ENCODE assay signal across 8 cellular contexts in the genomic region with DNA sequence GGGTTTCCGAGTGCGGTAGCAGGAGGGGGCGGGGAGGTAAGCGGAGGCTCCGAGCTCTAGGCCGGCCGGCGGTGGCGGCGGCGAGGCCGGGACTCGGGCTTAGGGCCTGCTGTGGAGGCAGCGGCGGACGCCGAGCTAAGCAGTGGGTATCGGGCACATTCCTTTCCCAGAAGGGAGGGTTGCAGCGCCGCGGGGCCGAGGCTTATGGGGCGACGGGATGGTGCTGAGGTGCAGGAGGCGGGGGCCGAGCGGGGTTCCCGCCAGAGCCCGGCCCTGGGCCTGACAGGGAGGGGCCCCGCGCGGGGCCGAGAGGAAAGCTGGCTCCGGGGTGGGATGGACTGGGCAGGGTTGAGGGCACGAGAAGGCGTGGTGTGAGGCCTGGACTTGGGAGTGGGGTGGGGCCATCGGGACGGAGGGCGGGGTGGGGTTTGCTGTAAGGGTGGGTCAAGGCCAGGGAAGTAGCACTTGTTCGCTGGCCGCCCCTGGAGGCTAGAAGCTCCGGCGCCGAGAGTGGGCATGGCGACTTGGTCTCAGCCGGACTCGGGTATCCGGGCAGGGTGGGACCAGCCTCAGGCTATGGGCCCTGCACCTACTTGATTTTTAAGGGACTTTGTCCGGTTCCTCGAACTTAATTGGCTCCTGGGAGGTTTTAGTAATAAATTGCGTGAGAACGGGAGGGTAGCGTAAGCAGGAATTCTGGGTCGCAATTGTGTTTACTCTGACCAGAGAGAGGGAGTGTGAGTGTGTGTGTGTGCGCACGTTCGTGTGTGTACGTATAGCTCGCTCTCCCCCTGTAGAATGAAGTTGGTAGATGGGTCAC. TPM values are rescaled to one million over a fixed set of nuclear protein-coding genes. Genes with fewer than 3 reads are reported as not detected.
A peak's percentile ranks its signal among the peaks of the same experiment; 100 is the strongest.
DNase-seq lines count a peak whose midpoint lies in the region; TF ChIP-seq lines count a peak whose summit lies in the region.

A gene with protein sequence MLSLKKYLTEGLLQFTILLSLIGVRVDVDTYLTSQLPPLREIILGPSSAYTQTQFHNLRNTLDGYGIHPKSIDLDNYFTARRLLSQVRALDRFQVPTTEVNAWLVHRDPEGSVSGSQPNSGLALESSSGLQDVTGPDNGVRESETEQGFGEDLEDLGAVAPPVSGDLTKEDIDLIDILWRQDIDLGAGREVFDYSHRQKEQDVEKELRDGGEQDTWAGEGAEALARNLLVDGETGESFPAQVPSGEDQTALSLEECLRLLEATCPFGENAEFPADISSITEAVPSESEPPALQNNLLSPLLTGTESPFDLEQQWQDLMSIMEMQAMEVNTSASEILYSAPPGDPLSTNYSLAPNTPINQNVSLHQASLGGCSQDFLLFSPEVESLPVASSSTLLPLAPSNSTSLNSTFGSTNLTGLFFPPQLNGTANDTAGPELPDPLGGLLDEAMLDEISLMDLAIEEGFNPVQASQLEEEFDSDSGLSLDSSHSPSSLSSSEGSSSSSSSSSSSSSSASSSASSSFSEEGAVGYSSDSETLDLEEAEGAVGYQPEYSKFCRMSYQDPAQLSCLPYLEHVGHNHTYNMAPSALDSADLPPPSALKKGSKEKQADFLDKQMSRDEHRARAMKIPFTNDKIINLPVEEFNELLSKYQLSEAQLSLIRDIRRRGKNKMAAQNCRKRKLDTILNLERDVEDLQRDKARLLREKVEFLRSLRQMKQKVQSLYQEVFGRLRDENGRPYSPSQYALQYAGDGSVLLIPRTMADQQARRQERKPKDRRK (plus strand): TSS at position 39 of the 820 bp plus-strand sequence. CDS start 2,760 bp downstream, outside the sequence.

- peaks cover 46% of the 10 kb centered on the region for H4K20me1 ChIP-seq in Loucy (ENCODE audit: insufficient read depth, low read length, poor library complexity, severe bottlenecking)

- in situ Hi-C loops in HAP-1 (cut with MboI; ENCODE audit: low sequenced_read_pairs) = no loop called here

- H3K9ac ChIP-seq in Loucy (ENCODE audit: low read depth, low read length, poor library complexity, severe bottlenecking) (peak within 1 kb of the TSS; percentile 94), duodenal mucosa (ENCODE audit: low read depth in 1 of 2, low read length in 2 of 2) (peak within 1 kb of the TSS; percentile 89 to 96), liver (ENCODE audit: low read depth in 1 of 2, low read length in 2 of 2) (peak within 1 kb of the TSS; percentile 79 to 98)

- H3F3A ChIP-seq in Loucy (ENCODE audit: low read depth) = no peaks in the 10 kb centered on the region

- peak within 1 kb of the TSS; percentile 92 for H3K4me2 ChIP-seq in Loucy (ENCODE audit: low read depth, low read length, poor library complexity, severe bottlenecking)

- WGBS in liver = under 1% methylated on average over 59 of the region's 59 CpGs

- peaks cover 53% of the 10 kb centered on the region for H3K4me1 ChIP-seq in HAP-1
- peaks cover 58% of the 10 kb centered on the region for H3K4me1 ChIP-seq in Loucy (ENCODE audit: insufficient read depth, low read length, poor library complexity, severe bottlenecking)
- peaks cover 51 to 54% of the 10 kb centered on the region in 2 donors for H3K4me1 ChIP-seq in duodenal mucosa (ENCODE audit: control insufficient read depth in 1 of 2, insufficient read depth in 2 of 2, low read length in 2 of 2)
- H3K4me1 ChIP-seq in liver (ENCODE audit: control insufficient read depth in 4 of 4, insufficient read depth in 4 of 4, low read length in 3 of 4) = peaks cover 24 to 53% (median 41%) of the 10 kb centered on the region in 4 donors

- peak within 1 kb of the TSS; percentile 88 for H3K4me3 ChIP-seq in HAP-1
- peak within 1 kb of the TSS; percentile 81 for H3K4me3 ChIP-seq in Loucy (ENCODE audit: low read length, poor library complexity, severe bottlenecking)
- H3K4me3 ChIP-seq in duodenal mucosa (ENCODE audit: low read depth in 1 of 2, low read length in 2 of 2) = peak within 1 kb of the TSS; percentile 90 to 94
- peak within 1 kb of the TSS; percentile 73 to 94 (median 92) for H3K4me3 ChIP-seq in liver (ENCODE audit: low read depth in 1 of 3, low read length in 3 of 3)

- H3K36me3 ChIP-seq in HAP-1 (replicated peaks) (peaks cover 21% of the 10 kb centered on the region), Loucy (ENCODE audit: insufficient read depth, low read length) (peaks cover 18% of the 10 kb centered on the region; the same call in 1 of the 2 replicates), duodenal mucosa (ENCODE audit: control insufficient read depth in 1 of 2, insufficient read depth in 2 of 2, low read length in 2 of 2) (peaks cover 19 to 24% of the 10 kb centered on the region in 2 donors), liver (ENCODE audit: control insufficient read depth in 4 of 4, insufficient read depth in 3 of 4, low read depth in 1 of 4, low read length in 3 of 4) (peaks cover 0 to 4% (median 0%) of the 10 kb centered on the region in 4 donors)

- H2AFZ ChIP-seq in Loucy (ENCODE audit: low read length) = peak within 1 kb of the TSS; percentile 74

- TF ChIP-seq RAD21 in liver (IDR thresholded peaks at IDR 0.05) = no peak

- H3K27ac ChIP-seq in duodenal mucosa (ENCODE audit: low read depth, low read length) = peak within 1 kb of the TSS; percentile 97
- H3K27ac ChIP-seq in liver (ENCODE audit: low read depth in 1 of 2, low read length in 2 of 2) = peak within 1 kb of the TSS; percentile 93 to 99

- H3K9me2 ChIP-seq in Loucy (replicated peaks; ENCODE audit: low read depth, low read length) = no peaks in the 10 kb centered on the region

- TF ChIP-seq CTCF in Loucy (conservative IDR thresholded peaks at IDR 0.05; ENCODE audit: low read length) (no peak), liver (IDR thresholded peaks at IDR 0.05; ENCODE audit: low read depth, low read length, missing input control) (no peak)

- peak; percentile 71 for DNase-seq in activated effector memory CD4-positive, alpha-beta T cell treated with anti-CD3 and anti-CD28 coated beads, Interleukin-2, amount 50 U/mL, for 16 hours
- no peak for DNase-seq in activated effector memory CD4-positive, alpha-beta T cell treated with Interleukin-2 at 50 U/mL for 16 hours
- DNase-seq in HAP-1 (ENCODE audit: low spot score in 2 of 2) = peak; percentile 76 to 95
- peak; percentile 95 for DNase-seq in SW480 (ENCODE audit: low spot score)
- peak; percentile 79 for DNase-seq in stimulated activated CD8-positive, alpha-beta memory T cell treated with anti-CD3 and anti-CD28 coated beads, Interleukin-4, amount 100 ng/mL, for 48 hours

- H3K27me3 ChIP-seq in HAP-1 (ENCODE audit: low read depth) (no peaks in the 10 kb centered on the region), Loucy (ENCODE audit: insufficient read depth, low read length, poor library complexity, severe bottlenecking) (no peaks in the 10 kb centered on the region), duodenal mucosa (ENCODE audit: control insufficient read depth in 1 of 2, insufficient read depth in 2 of 2, low read length in 2 of 2) (no peaks in the 10 kb centered on the region), liver (ENCODE audit: control insufficient read depth in 4 of 4, insufficient read depth in 4 of 4, low read length in 3 of 4) (no peaks in the 10 kb centered on the region)

- peaks cover 75% of the 10 kb centered on the region for H3K79me2 ChIP-seq in Loucy (ENCODE audit: insufficient read depth, low read length)

- H3K9me3 ChIP-seq in HAP-1 (no peaks in the 10 kb centered on the region), Loucy (ENCODE audit: insufficient read depth, low read depth, low read length) (no peaks in the 10 kb centered on the region), duodenal mucosa (ENCODE audit: control insufficient read depth in 1 of 2, low read length in 2 of 2) (no peaks in the 10 kb centered on the region), liver (ENCODE audit: control insufficient read depth in 4 of 4, low read length in 3 of 4) (no peaks in the 10 kb centered on the region)

TF ChIP-seq in liver, 16 proteins besides CTCF, POLR2A, EP300 and RAD21 (continues in another document):
- TF ChIP-seq GABPA (IDR thresholded peaks at IDR 0.05 in 1 of 2, conservative IDR thresholded peaks at IDR 0.05 in 1 of 2) (peak in 1 of 2 donors; percentile 3), EGR1 (IDR thresholded peaks at IDR 0.05; ENCODE audit: low read depth in 2 of 2) (no peak), TAF1 (conservative IDR thresholded peaks at IDR 0.05) (peak; percentile 92), NR2F2 (IDR thresholded peaks at IDR 0.05) (peak; percentile 65), FOXA2 (IDR thresholded peaks at IDR 0.05) (no peak), HNF4A (conservative IDR thresholded peaks at IDR 0.05) (peak; percentile 75 to 79), HNF4G (IDR thresholded peaks at IDR 0.05) (no peak)
- TF ChIP-seq, protein P1, sequence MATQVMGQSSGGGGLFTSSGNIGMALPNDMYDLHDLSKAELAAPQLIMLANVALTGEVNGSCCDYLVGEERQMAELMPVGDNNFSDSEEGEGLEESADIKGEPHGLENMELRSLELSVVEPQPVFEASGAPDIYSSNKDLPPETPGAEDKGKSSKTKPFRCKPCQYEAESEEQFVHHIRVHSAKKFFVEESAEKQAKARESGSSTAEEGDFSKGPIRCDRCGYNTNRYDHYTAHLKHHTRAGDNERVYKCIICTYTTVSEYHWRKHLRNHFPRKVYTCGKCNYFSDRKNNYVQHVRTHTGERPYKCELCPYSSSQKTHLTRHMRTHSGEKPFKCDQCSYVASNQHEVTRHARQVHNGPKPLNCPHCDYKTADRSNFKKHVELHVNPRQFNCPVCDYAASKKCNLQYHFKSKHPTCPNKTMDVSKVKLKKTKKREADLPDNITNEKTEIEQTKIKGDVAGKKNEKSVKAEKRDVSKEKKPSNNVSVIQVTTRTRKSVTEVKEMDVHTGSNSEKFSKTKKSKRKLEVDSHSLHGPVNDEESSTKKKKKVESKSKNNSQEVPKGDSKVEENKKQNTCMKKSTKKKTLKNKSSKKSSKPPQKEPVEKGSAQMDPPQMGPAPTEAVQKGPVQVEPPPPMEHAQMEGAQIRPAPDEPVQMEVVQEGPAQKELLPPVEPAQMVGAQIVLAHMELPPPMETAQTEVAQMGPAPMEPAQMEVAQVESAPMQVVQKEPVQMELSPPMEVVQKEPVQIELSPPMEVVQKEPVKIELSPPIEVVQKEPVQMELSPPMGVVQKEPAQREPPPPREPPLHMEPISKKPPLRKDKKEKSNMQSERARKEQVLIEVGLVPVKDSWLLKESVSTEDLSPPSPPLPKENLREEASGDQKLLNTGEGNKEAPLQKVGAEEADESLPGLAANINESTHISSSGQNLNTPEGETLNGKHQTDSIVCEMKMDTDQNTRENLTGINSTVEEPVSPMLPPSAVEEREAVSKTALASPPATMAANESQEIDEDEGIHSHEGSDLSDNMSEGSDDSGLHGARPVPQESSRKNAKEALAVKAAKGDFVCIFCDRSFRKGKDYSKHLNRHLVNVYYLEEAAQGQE (IDR thresholded peaks at IDR 0.05) = peak; percentile 88

RNA-seq across cellular contexts. Expression of the gene that starts here (rescaled TPM):
- 10 to 100 TPM; 37.5 to 79.5 TPM for total RNA-seq in liver
- 10 to 100 TPM; 14.3 to 77.7 TPM for polyA plus RNA-seq in liver
